17 cellular contexts compared by ENCODE assay signal in genomic region chr9:91408475-91408874, GRCh38. TPM values are rescaled to one million over a fixed set of nuclear protein-coding genes. Genes with fewer than 3 reads are reported as not detected.
A peak's percentile ranks its signal among the peaks of the same experiment; 100 is the strongest.
DNase-seq lines count a peak whose midpoint lies in the region; ATAC-seq and TF ChIP-seq lines count a peak whose summit lies in the region.
"Had no signal": no experiment of that assay in that cellular context is flagged by ENCODE, and none has a peak within 500 bp of the region (broad histone marks: within the 10 kb centered on the region; RNA-seq: fewer than 3 reads in every experiment).

No MANE protein-coding gene starts in this region.

- WGBS in mesenchymal stem cell: no CpG with 5 or more reads among the region's 1 CpG

- peak overlapping the region; percentile 26 for H3K9ac ChIP-seq in mesenchymal stem cell (ENCODE audit: low read length)
- H3K9ac ChIP-seq: BLaER1 had no signal

- no peak overlapping the region for H2AK5ac ChIP-seq in mesenchymal stem cell (ENCODE audit: low read length, severe bottlenecking)

- no peak overlapping the region for H4K91ac ChIP-seq in mesenchymal stem cell (ENCODE audit: low read length)

- H3K18ac ChIP-seq in mesenchymal stem cell (ENCODE audit: low read depth in 1 of 2, low read length in 2 of 2): no peak overlapping the region

- H3K36me3 Mint-ChIP-seq in HFFc6 (ENCODE audit: low read depth): peaks cover 32% of the 10 kb centered on the region

- no peaks in the 10 kb centered on the region for H3K9me3 Mint-ChIP-seq in HFFc6
- H3K9me3 Mint-ChIP-seq: CD8-positive, alpha-beta T cell had no signal

- H3K27me3 Mint-ChIP-seq in HFFc6 (ENCODE audit: insufficient read depth): peaks cover 3% of the 10 kb centered on the region; the same call in 1 of the 2 replicates

- no peak overlapping the region for H3K23ac ChIP-seq in mesenchymal stem cell (ENCODE audit: low read length in 2 of 2)

- no peak overlapping the region for H2BK120ac ChIP-seq in mesenchymal stem cell (ENCODE audit: low read depth, low read length)

- DNase-seq in HFFc6 (peak; percentile 57), amniotic epithelial cell (ENCODE audit: low read depth) (peak; percentile 79), mesenchymal stem cell (peak; percentile 50), NOMO-1 treated with DMSO at 0.1 percent for 48 hours (lab: John Stamatoyannopoulos, UW; ENCODE audit: unreplicated experiment) (no peak), lower lobe of right lung (no peak)
- no peak for DNase-seq in activated CD4-positive, alpha-beta T cell treated with anti-CD3 and anti-CD28 coated beads, Interleukin-2, amount 50 U/mL, for 4 hours
- DNase-seq: CD8-positive, alpha-beta T cell; KG1; NCI-H1092 treated with DMSO at 0.1 percent for 48 hours; NCI-H2081 treated with DMSO at 0.1 percent for 48 hours; NCI-H524; Peyer's patch; SHP77 treated with DMSO at 0.1 percent for 48 hours had no signal

- TF ChIP-seq CTCF in HFFc6 (IDR thresholded peaks at IDR 0.05) (no peak), lower lobe of right lung (IDR thresholded peaks at IDR 0.05) (no peak)

- H3K27ac ChIP-seq in ACC112 (ENCODE audit: low read depth, low read length) (peak overlapping the region; percentile 48), mesenchymal stem cell (ENCODE audit: low read length, poor library complexity, severe bottlenecking) (no peak overlapping the region), lower lobe of right lung (no peak overlapping the region)
- H3K27ac ChIP-seq: BLaER1, Peyer's patch had no signal

- no peak overlapping the region for H3K4me2 ChIP-seq in mesenchymal stem cell (ENCODE audit: low read length, poor library complexity, severe bottlenecking)
- H3K4me2 ChIP-seq: BLaER1 had no signal

- no peak overlapping the region for H3K4ac ChIP-seq in mesenchymal stem cell (ENCODE audit: low read depth in 1 of 2, low read length in 2 of 2)

- ATAC-seq in esophagus mucosa (no peak), lower lobe of right lung (no peak)
- ATAC-seq: CD8-positive, alpha-beta T cell; GM12878 had no signal

- H3K9me3 ChIP-seq in mesenchymal stem cell (ENCODE audit: control insufficient read depth, low read length): no peaks in the 10 kb centered on the region
- no peaks in the 10 kb centered on the region for H3K9me3 ChIP-seq in lower lobe of right lung
- H3K9me3 ChIP-seq: BLaER1, Peyer's patch had no signal

- H3K79me1 ChIP-seq in mesenchymal stem cell (replicated peaks; ENCODE audit: low read length, poor library complexity, severe bottlenecking): peaks cover 25% of the 10 kb centered on the region

- no peak overlapping the region for H2AFZ ChIP-seq in ACC112 (ENCODE audit: low read length, unreplicated experiment)
- no peak overlapping the region for H2AFZ ChIP-seq in mesenchymal stem cell (ENCODE audit: low read depth, low read length)

- intact Hi-C loops in lower lobe of right lung (cut with DNase I): no loop called here

- peak overlapping the region; percentile 69 for H3K27ac Mint-ChIP-seq in HFFc6
- H3K27ac Mint-ChIP-seq: CD8-positive, alpha-beta T cell had no signal

- H2BK12ac ChIP-seq in mesenchymal stem cell (ENCODE audit: low read length in 2 of 2): no peak overlapping the region

- H3K27me3 ChIP-seq in ACC112 (ENCODE audit: insufficient read depth, low read length) (no peaks in the 10 kb centered on the region), mesenchymal stem cell (ENCODE audit: control insufficient read depth in 1 of 2, insufficient read depth in 1 of 2, low read length in 2 of 2) (no peaks in the 10 kb centered on the region), lower lobe of right lung (ENCODE audit: low read depth) (no peaks in the 10 kb centered on the region)
- H3K27me3 ChIP-seq: BLaER1, Peyer's patch had no signal

- H3K79me2 ChIP-seq in ACC112 (ENCODE audit: control insufficient read depth, insufficient read depth, low read length, unreplicated experiment): peaks cover 38% of the 10 kb centered on the region

- no peak overlapping the region for H2BK5ac ChIP-seq in mesenchymal stem cell (ENCODE audit: low read depth, low read length, poor library complexity, severe bottlenecking)

- no peak overlapping the region for H3K4me3 ChIP-seq in ACC112 (ENCODE audit: low read depth, low read length)
- H3K4me3 ChIP-seq in mesenchymal stem cell (ENCODE audit: insufficient read depth in 1 of 2, low read depth in 1 of 2, low read length in 2 of 2): no peak overlapping the region
- H3K4me3 ChIP-seq in lower lobe of right lung: no peak overlapping the region
- H3K4me3 ChIP-seq: BLaER1, GM12878, Peyer's patch had no signal

- no peak overlapping the region for H3K14ac ChIP-seq in mesenchymal stem cell (ENCODE audit: low read length in 2 of 2)

- H3K4me3 Mint-ChIP-seq in HFFc6: no peak overlapping the region
- H3K4me3 Mint-ChIP-seq: CD8-positive, alpha-beta T cell had no signal

- no peak overlapping the region for H2BK15ac ChIP-seq in mesenchymal stem cell (ENCODE audit: low read depth, poor library complexity, severe bottlenecking)

- H3K4me1 ChIP-seq in ACC112 (ENCODE audit: control insufficient read depth, insufficient read depth, low read length, unreplicated experiment): peaks cover 33% of the 10 kb centered on the region
- H3K4me1 ChIP-seq in mesenchymal stem cell (ENCODE audit: control insufficient read depth, insufficient read depth, low read depth, low read length): peaks cover 1% of the 10 kb centered on the region
- peaks cover 17% of the 10 kb centered on the region for H3K4me1 ChIP-seq in lower lobe of right lung

- H3K36me3 ChIP-seq in ACC112 (ENCODE audit: insufficient read depth, low read length): peaks cover 19% of the 10 kb centered on the region
- H3K36me3 ChIP-seq in mesenchymal stem cell (ENCODE audit: control insufficient read depth in 1 of 2, insufficient read depth in 2 of 2, low read depth in 1 of 2, low read length in 2 of 2): peaks cover 15 to 64% of the 10 kb centered on the region in 2 experiments
- peaks cover 20% of the 10 kb centered on the region for H3K36me3 ChIP-seq in lower lobe of right lung

- no peak overlapping the region for H4K8ac ChIP-seq in mesenchymal stem cell (ENCODE audit: low read length)

- H3K4me1 Mint-ChIP-seq in HFFc6 (ENCODE audit: low read depth): peaks cover 65% of the 10 kb centered on the region

RNA-seq across cellular contexts. Expression of gene NFIL3, which starts 15.2 kb away (rescaled TPM):
- 10 to 100 TPM; 11.8 to 18.5 (median 17.4) TPM for total RNA-seq in HFFc6 (2021; fragmentation: NEBNext Ultra II Directional; extraction: Animal tissue kit (Norgen Biotek cat#: 25700))
- polyA plus RNA-seq in mesenchymal stem cell (2013, experiment 1 of 2): 19.1 TPM
- 19.4 TPM for polyA plus RNA-seq in mesenchymal stem cell (2013, experiment 2 of 2)
- total RNA-seq in esophagus mucosa (19.4 TPM), lower lobe of right lung (25.7 TPM)

RNA-seq across cellular contexts. Expression of gene AUH, which starts 46.8 kb away (rescaled TPM):
- total RNA-seq in HFFc6 (2021; fragmentation: NEBNext Ultra II Directional; extraction: Animal tissue kit (Norgen Biotek cat#: 25700)): 10 to 100 TPM in 4 of 6 experiments, 1 to 10 TPM in 2; 9.8 to 11.3 (median 10.6) TPM
- 5.8 TPM for polyA plus RNA-seq in mesenchymal stem cell (2013, experiment 1 of 2)
- polyA plus RNA-seq in mesenchymal stem cell (2013, experiment 2 of 2): 6.0 TPM
- total RNA-seq in esophagus mucosa (10.4 TPM), lower lobe of right lung (17.3 TPM)

Comparison
In these comparisons a context has a peak if more than half of its experiments do, and no peak if none do; other contexts are left out.
1. DNase-seq: peak in HFFc6 (single experiment), amniotic epithelial cell (single experiment) and mesenchymal stem cell (single experiment); none in activated CD4-positive, alpha-beta T cell treated with anti-CD3 and anti-CD28 coated beads, Interleukin-2, amount 50 U/mL, for 4 hours (0 of 2), NOMO-1 treated with DMSO at 0.1 percent for 48 hours (single experiment) and lower lobe of right lung (single experiment).